In genomic region chr5:143268388-143268787, GRCh38 we compare ENCODE assay signal across 29 cellular contexts.
"Had no signal": no experiment of that assay in that cellular context is flagged by ENCODE, and none has a peak within 500 bp of the region (broad histone marks: within the 10 kb centered on the region; RNA-seq: fewer than 3 reads in every experiment).

No MANE protein-coding gene starts in this region.

- H3K79me2 ChIP-seq: hepatocyte had no signal

- FAIRE-seq: endometrium, endothelial cell of umbilical vein, frontal cortex had no signal

- H3K4me1 ChIP-seq: esophagus muscularis mucosa, esophagus squamous epithelium, gastrocnemius medialis, gastroesophageal sphincter, heart left ventricle, heart right ventricle had no signal

- H3K4me3 Mint-ChIP-seq: dendritic cell treated with granulocyte-macrophage colony-stimulating factor and Interleukin-4, amounts not matched to agents 40 ng/mL and 50 ng/mL, for 4 days; effector memory CD8-positive, alpha-beta T cell; endodermal cell had no signal

- H3K4me2 ChIP-seq: hepatocyte had no signal

- H3K27me3 Mint-ChIP-seq: dendritic cell treated with granulocyte-macrophage colony-stimulating factor and Interleukin-4, amounts not matched to agents 40 ng/mL and 50 ng/mL, for 4 days; effector memory CD8-positive, alpha-beta T cell had no signal

- H3K27ac ChIP-seq: coronary artery, dorsolateral prefrontal cortex, epithelial cell of prostate, esophagus muscularis mucosa, esophagus squamous epithelium, foreskin keratinocyte, gastrocnemius medialis, gastroesophageal sphincter, heart left ventricle, heart right ventricle, hepatocyte had no signal

- H3K27ac Mint-ChIP-seq: dendritic cell treated with granulocyte-macrophage colony-stimulating factor and Interleukin-4, amounts not matched to agents 40 ng/mL and 50 ng/mL, for 4 days; effector memory CD8-positive, alpha-beta T cell; endodermal cell had no signal

- H3K36me3 ChIP-seq: esophagus muscularis mucosa, esophagus squamous epithelium, gastrocnemius medialis, gastroesophageal sphincter, heart left ventricle, heart right ventricle had no signal

- H3K9me3 ChIP-seq: esophagus squamous epithelium, gastrocnemius medialis had no signal

- H2AFZ ChIP-seq: hepatocyte had no signal

- DNase-seq: cortex of kidney; dermis blood vessel endothelial cell; dorsolateral prefrontal cortex; effector CD4-positive, alpha-beta T cell; effector CD8-positive, alpha-beta T cell; effector memory CD4-positive, alpha-beta T cell; effector memory CD8-positive, alpha-beta T cell; endodermal cell; erythroblast; esophagus squamous epithelium; foreskin fibroblast; foreskin keratinocyte; foreskin melanocyte; gastrocnemius medialis; glutamatergic neuron; head of caudate nucleus; heart left ventricle; heart right ventricle; hippocampal formation had no signal

- H3K4me3 ChIP-seq: coronary artery, dorsolateral prefrontal cortex, esophagus muscularis mucosa, esophagus squamous epithelium, gastrocnemius medialis, gastroesophageal sphincter, heart left ventricle, heart right ventricle, hepatocyte had no signal

- ATAC-seq: effector memory CD8-positive, alpha-beta T cell; esophagus mucosa; foreskin keratinocyte; gastrocnemius medialis; gastroesophageal sphincter; heart left ventricle; heart right ventricle had no signal

- H3K27me3 ChIP-seq: dorsolateral prefrontal cortex, esophagus muscularis mucosa, esophagus squamous epithelium, foreskin keratinocyte, gastrocnemius medialis, gastroesophageal sphincter, heart left ventricle, heart right ventricle, hepatocyte had no signal
